In the genomic region with DNA sequence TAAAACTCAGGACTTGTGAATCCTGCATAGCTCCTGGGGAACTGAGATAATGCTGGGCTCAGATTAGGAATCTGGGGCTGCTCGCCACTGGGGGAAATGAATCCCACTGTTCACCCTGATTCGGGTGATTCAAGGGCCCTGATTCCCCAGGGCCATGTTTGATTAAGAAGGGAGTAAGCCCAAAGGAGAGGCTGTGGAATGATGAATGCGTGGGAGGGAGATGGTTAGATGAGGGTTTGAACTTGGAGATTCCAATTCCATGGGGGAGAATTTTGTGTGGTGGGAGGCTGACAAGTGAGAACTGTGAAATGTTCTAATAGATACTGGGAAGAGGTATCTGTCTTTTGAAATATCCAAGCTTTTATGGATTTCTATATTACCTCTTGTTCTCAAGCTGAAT, we compare ENCODE assay signal across 18 cellular contexts. TPM values are rescaled to one million over a fixed set of nuclear protein-coding genes. Genes with fewer than 3 reads are reported as not detected.
DNase-seq lines count a peak whose midpoint lies in the region; ATAC-seq and TF ChIP-seq lines count a peak whose summit lies in the region.
"Had no signal": no experiment of that assay in that cellular context is flagged by ENCODE, and none has a peak within 500 bp of the region (broad histone marks: within the 10 kb centered on the region; RNA-seq: fewer than 3 reads in every experiment).

No MANE protein-coding gene starts in this region.

- no peak for TF ChIP-seq POLR2A in esophagus squamous epithelium (IDR thresholded peaks at IDR 0.05)

- CTCF ChIA-PET in WTC11 (lab: Charles Lee): interaction anchor here (1.3 to 4.7 kb wide), 2 partner anchors 85 to 156 kb away, joined by 3 to 56 read pairs; no protein-coding TSS in a partner anchor

- no peaks in the 10 kb centered on the region for H3K79me2 ChIP-seq in neural cell (replicated peaks; ENCODE audit: insufficient read depth, low read length)

- no peak for TF ChIP-seq EP300 in neural cell (conservative IDR thresholded peaks at IDR 0.05; ENCODE audit: poor library complexity, severe bottlenecking)

- intact Hi-C loops in esophagus squamous epithelium (cut with DNase I) (loop anchor here (10.0 kb wide), 1 partner anchor 95 kb away; the partner anchor contains the start of gene FBXW12), natural killer cell (cut with micrococcal nuclease) (no loop called here), left ventricle myocardium inferior (cut with micrococcal nuclease) (loop anchor here (10.0 kb wide), 1 partner anchor 155 kb away; the partner anchor contains the start of gene PLXNB1)

- H3K4me3 ChIP-seq in neural cell (ENCODE audit: low read length) (no peak overlapping the region), esophagus squamous epithelium (no peak overlapping the region), left ventricle myocardium inferior (no peak overlapping the region)
- H3K4me3 ChIP-seq: BLaER1, GM12878 had no signal

- H3K27ac ChIP-seq in neural cell (ENCODE audit: low read length) (peak overlapping the region; percentile 97), esophagus squamous epithelium (no peak overlapping the region), left ventricle myocardium inferior (replicated peaks) (no peak overlapping the region)
- H3K27ac ChIP-seq: 22Rv1, BLaER1, HL-60 had no signal

- H3K36me3 ChIP-seq in neural cell (ENCODE audit: insufficient read depth, low read length) (no peaks in the 10 kb centered on the region), esophagus squamous epithelium (no peaks in the 10 kb centered on the region), left ventricle myocardium inferior (no peaks in the 10 kb centered on the region)
- H3K36me3 ChIP-seq: BLaER1 had no signal

- H3K27me3 ChIP-seq in neural cell (ENCODE audit: insufficient read depth, low read depth, low read length) (no peaks in the 10 kb centered on the region), esophagus squamous epithelium (no peaks in the 10 kb centered on the region), left ventricle myocardium inferior (ENCODE audit: low read depth) (no peaks in the 10 kb centered on the region)
- H3K27me3 ChIP-seq: BLaER1 had no signal

- no peaks in the 10 kb centered on the region for H3K4me1 ChIP-seq in esophagus squamous epithelium
- no peaks in the 10 kb centered on the region for H3K4me1 ChIP-seq in left ventricle myocardium inferior
- H3K4me1 ChIP-seq: BLaER1 had no signal

- H3K27me3 Mint-ChIP-seq in WTC11 (ENCODE audit: low read depth) (no peaks in the 10 kb centered on the region), natural killer cell (ENCODE audit: low read depth in 2 of 2) (no peaks in the 10 kb centered on the region)
- H3K27me3 Mint-ChIP-seq: CD4-positive, CD25-positive, alpha-beta regulatory T cell had no signal

- no peaks in the 10 kb centered on the region for H4K20me1 ChIP-seq in neural cell (ENCODE audit: insufficient read depth)
- H4K20me1 ChIP-seq: BLaER1 had no signal

- peak overlapping the region; percentile 61; the same call in 1 of the 2 replicates for H3K27ac Mint-ChIP-seq in WTC11
- no peak overlapping the region for H3K27ac Mint-ChIP-seq in natural killer cell

- H3K36me3 Mint-ChIP-seq in WTC11 (peaks cover 32% of the 10 kb centered on the region), natural killer cell (no peaks in the 10 kb centered on the region)

- H3K9me3 ChIP-seq in neural cell (ENCODE audit: low read length) (no peaks in the 10 kb centered on the region), esophagus squamous epithelium (no peaks in the 10 kb centered on the region), left ventricle myocardium inferior (replicated peaks) (no peaks in the 10 kb centered on the region)
- H3K9me3 ChIP-seq: BLaER1 had no signal

- H3K4me1 Mint-ChIP-seq in WTC11 (peaks cover 50% of the 10 kb centered on the region), natural killer cell (no peaks in the 10 kb centered on the region)

- TF ChIP-seq CTCF in WTC11 (IDR thresholded peaks at IDR 0.05): no peak
- no peak for TF ChIP-seq CTCF in neural cell (IDR thresholded peaks at IDR 0.05; ENCODE audit: poor library complexity, severe bottlenecking)
- TF ChIP-seq CTCF in esophagus squamous epithelium (IDR thresholded peaks at IDR 0.05): no peak
- no peak for TF ChIP-seq CTCF in natural killer cell (IDR thresholded peaks at IDR 0.05)
- no peak for TF ChIP-seq CTCF in left ventricle myocardium inferior (IDR thresholded peaks at IDR 0.05; ENCODE audit: borderline replicate concordance)

- peak; percentile 4 for DNase-seq in activated effector memory CD4-positive, alpha-beta T cell treated with anti-CD3 and anti-CD28 coated beads, Interleukin-2, amount 50 U/mL, for 16 hours
- DNase-seq in activated effector memory CD4-positive, alpha-beta T cell treated with Interleukin-2 at 50 U/mL for 16 hours: no peak
- DNase-seq in WTC11 (ENCODE audit: low spot score): no peak
- no peak for DNase-seq in esophagus squamous epithelium (lab: John Stamatoyannopoulos, UW)
- DNase-seq in natural killer cell: no peak
- no peak for DNase-seq in left ventricle myocardium inferior
- DNase-seq: CD4-positive, CD25-positive, alpha-beta regulatory T cell; DMS 273 treated with DMSO at 0.1 percent for 48 hours; GOT3; HCEC 1CT had no signal

- POLR2A ChIA-PET in WTC11 (lab: Charles Lee): interaction anchor here (0.8 kb wide), 1 partner anchor 9 kb away, joined by 3 read pairs; no protein-coding TSS in a partner anchor

- no peak overlapping the region for H3K4me2 ChIP-seq in neural cell (ENCODE audit: low read length)
- H3K4me2 ChIP-seq: BLaER1 had no signal

- no peak for ATAC-seq in WTC11
- ATAC-seq in HG02870 (IDR thresholded peaks at IDR 0.05; ENCODE audit: unreplicated experiment): no peak
- ATAC-seq in natural killer cell: no peak
- ATAC-seq: GM12878 had no signal

- no peak overlapping the region for H3K4me3 Mint-ChIP-seq in WTC11
- no peak overlapping the region for H3K4me3 Mint-ChIP-seq in natural killer cell
- H3K4me3 Mint-ChIP-seq: CD4-positive, CD25-positive, alpha-beta regulatory T cell had no signal

- H2AFZ ChIP-seq in neural cell (ENCODE audit: low read depth, low read length): no peak overlapping the region

- WGBS in esophagus squamous epithelium, 2 donors: 74 to 93% methylated on average over 2 to 3 of the region's 3 CpGs

- H3K9me3 Mint-ChIP-seq in WTC11 (no peaks in the 10 kb centered on the region), natural killer cell (no peaks in the 10 kb centered on the region)
- H3K9me3 Mint-ChIP-seq: CD4-positive, CD25-positive, alpha-beta regulatory T cell had no signal

- H3K9me2 ChIP-seq in neural cell (ENCODE audit: insufficient read depth, low read length): no peaks in the 10 kb centered on the region

- no peak for TF ChIP-seq RAD21 in neural cell (conservative IDR thresholded peaks at IDR 0.05)

- peak overlapping the region; percentile 71 for H3K9ac ChIP-seq in neural cell (ENCODE audit: low read length)
- H3K9ac ChIP-seq: BLaER1 had no signal

- H3F3A ChIP-seq in neural cell (ENCODE audit: insufficient read depth, low read length, poor library complexity, severe bottlenecking): no peaks in the 10 kb centered on the region

TF ChIP-seq in neural cell, 6 proteins besides CTCF, POLR2A, EP300 and RAD21:
- TF ChIP-seq TAF1 (IDR thresholded peaks at IDR 0.05; ENCODE audit: low read depth): no peak
TF ChIP-seq in neural cell: peak in this region for 0.

RNA-seq across cellular contexts. Expression of gene NME6, which starts 21.2 kb away (rescaled TPM):
- 9.9 to 13.4 TPM (median 11.0 TPM) in 3 replicates for total RNA-seq in WTC11 (2021)
- polyA plus RNA-seq in neural cell: 31.6 and 39.1 TPM in 2 replicates
- 37.7 and 39.4 TPM in 2 replicates for polyA minus RNA-seq in neural cell
- 10 to 100 TPM; 25.9 to 30.7 (median 27.2) TPM for total RNA-seq in esophagus squamous epithelium
- 10 to 100 TPM; 10.6 to 21.8 (median 20.5) TPM for total RNA-seq in natural killer cell
- total RNA-seq in left ventricle myocardium inferior: 20.4 TPM

RNA-seq across cellular contexts. Expression of gene ZNF589, which starts 39.0 kb away (rescaled TPM):
- total RNA-seq in WTC11 (2021) (96.1 to 104 TPM (median 102 TPM) in 3 replicates), esophagus squamous epithelium (10 to 100 TPM in 2 of 4 donors, 1 to 10 TPM in 2; 6.4 to 15.6 (median 10.8) TPM), natural killer cell (10 to 100 TPM; 16.3 to 26.6 (median 21.4) TPM), left ventricle myocardium inferior (6.6 TPM)
- 19.4 and 28.5 TPM in 2 replicates for polyA plus RNA-seq in neural cell
- polyA minus RNA-seq in neural cell: 21.7 and 24.2 TPM in 2 replicates

RNA-seq across cellular contexts. Expression of gene SPINK8, which starts 53.5 kb away (rescaled TPM):
- total RNA-seq in WTC11 (2021): not detected in 3 replicates
- polyA plus RNA-seq in neural cell: not detected in 2 replicates
- polyA minus RNA-seq in neural cell: not detected in 2 replicates
- not detected for total RNA-seq in esophagus squamous epithelium
- total RNA-seq in natural killer cell: not detected
- total RNA-seq in left ventricle myocardium inferior: not detected
- total RNA-seq: A673; CD4-positive, CD25-positive, alpha-beta regulatory T cell; Daoy; GM12878 had no signal
- polyA plus RNA-seq: CD4-positive, CD25-positive, alpha-beta regulatory T cell; GM12878 had no signal

RNA-seq across cellular contexts. Expression of gene CAMP, which starts 56.6 kb away (rescaled TPM):
- total RNA-seq in WTC11 (2021): not detected in 3 replicates
- polyA plus RNA-seq in neural cell: not detected in 2 replicates
- polyA minus RNA-seq in neural cell: not detected in 2 replicates
- under 1 TPM in 1 of 4 donors, not detected in 3; 0.76 TPM for total RNA-seq in esophagus squamous epithelium
- not detected for total RNA-seq in natural killer cell
- not detected for total RNA-seq in left ventricle myocardium inferior
- total RNA-seq: A673; CD4-positive, CD25-positive, alpha-beta regulatory T cell; Daoy had no signal
- polyA plus RNA-seq: CD4-positive, CD25-positive, alpha-beta regulatory T cell had no signal
